Comparison of ENCODE assay signal across 1 cellular context in the genomic region with DNA sequence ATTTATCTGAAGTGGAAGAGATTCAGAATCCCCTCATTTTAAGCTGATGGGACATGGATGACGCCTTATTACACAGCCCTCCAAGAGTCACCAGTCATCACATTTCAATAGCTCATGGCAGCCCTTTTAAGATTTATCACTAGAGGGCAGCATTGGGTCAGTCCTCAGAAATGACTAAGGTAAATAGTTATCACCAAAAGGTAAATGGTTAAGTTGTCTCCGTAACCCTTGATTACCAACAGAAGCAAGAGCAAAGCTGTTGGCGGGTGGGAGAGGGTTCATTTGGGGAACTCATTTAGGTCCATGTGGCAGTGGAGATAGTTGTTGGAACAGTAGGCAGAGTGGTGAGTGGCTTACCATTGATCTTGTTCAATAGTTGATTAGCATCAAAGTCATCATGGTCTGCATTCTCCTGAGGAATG.
TF ChIP-seq lines count a peak whose summit lies in the region.

No MANE protein-coding gene starts in this region.

TF ChIP-seq in K562, 482 proteins besides CTCF, POLR2A, EP300 and RAD21 (continued from another document):
- TF ChIP-seq, protein P1, sequence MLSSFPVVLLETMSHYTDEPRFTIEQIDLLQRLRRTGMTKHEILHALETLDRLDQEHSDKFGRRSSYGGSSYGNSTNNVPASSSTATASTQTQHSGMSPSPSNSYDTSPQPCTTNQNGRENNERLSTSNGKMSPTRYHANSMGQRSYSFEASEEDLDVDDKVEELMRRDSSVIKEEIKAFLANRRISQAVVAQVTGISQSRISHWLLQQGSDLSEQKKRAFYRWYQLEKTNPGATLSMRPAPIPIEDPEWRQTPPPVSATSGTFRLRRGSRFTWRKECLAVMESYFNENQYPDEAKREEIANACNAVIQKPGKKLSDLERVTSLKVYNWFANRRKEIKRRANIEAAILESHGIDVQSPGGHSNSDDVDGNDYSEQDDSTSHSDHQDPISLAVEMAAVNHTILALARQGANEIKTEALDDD (IDR thresholded peaks at IDR 0.05) = peak; percentile 97
- TF ChIP-seq, protein P2, sequence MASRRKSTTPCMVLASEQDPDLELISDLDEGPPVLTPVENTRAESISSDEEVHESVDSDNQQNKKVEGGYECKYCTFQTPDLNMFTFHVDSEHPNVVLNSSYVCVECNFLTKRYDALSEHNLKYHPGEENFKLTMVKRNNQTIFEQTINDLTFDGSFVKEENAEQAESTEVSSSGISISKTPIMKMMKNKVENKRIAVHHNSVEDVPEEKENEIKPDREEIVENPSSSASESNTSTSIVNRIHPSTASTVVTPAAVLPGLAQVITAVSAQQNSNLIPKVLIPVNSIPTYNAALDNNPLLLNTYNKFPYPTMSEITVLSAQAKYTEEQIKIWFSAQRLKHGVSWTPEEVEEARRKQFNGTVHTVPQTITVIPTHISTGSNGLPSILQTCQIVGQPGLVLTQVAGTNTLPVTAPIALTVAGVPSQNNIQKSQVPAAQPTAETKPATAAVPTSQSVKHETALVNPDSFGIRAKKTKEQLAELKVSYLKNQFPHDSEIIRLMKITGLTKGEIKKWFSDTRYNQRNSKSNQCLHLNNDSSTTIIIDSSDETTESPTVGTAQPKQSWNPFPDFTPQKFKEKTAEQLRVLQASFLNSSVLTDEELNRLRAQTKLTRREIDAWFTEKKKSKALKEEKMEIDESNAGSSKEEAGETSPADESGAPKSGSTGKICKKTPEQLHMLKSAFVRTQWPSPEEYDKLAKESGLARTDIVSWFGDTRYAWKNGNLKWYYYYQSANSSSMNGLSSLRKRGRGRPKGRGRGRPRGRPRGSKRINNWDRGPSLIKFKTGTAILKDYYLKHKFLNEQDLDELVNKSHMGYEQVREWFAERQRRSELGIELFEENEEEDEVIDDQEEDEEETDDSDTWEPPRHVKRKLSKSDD (conservative IDR thresholded peaks at IDR 0.05; ENCODE audit: low read length) = no peak
- TF ChIP-seq, protein P3, sequence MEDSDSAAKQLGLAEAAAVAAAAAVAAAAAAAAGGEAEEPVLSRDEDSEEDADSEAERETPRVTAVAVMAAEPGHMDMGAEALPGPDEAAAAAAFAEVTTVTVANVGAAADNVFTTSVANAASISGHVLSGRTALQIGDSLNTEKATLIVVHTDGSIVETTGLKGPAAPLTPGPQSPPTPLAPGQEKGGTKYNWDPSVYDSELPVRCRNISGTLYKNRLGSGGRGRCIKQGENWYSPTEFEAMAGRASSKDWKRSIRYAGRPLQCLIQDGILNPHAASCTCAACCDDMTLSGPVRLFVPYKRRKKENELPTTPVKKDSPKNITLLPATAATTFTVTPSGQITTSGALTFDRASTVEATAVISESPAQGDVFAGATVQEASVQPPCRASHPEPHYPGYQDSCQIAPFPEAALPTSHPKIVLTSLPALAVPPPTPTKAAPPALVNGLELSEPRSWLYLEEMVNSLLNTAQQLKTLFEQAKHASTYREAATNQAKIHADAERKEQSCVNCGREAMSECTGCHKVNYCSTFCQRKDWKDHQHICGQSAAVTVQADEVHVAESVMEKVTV (CRISPR knock-in tag; IDR thresholded peaks at IDR 0.05) = peak; percentile 92
- TF ChIP-seq ZNF224 (CRISPR knock-in tag; IDR thresholded peaks at IDR 0.05) = no peak
- TF ChIP-seq, protein P4, sequence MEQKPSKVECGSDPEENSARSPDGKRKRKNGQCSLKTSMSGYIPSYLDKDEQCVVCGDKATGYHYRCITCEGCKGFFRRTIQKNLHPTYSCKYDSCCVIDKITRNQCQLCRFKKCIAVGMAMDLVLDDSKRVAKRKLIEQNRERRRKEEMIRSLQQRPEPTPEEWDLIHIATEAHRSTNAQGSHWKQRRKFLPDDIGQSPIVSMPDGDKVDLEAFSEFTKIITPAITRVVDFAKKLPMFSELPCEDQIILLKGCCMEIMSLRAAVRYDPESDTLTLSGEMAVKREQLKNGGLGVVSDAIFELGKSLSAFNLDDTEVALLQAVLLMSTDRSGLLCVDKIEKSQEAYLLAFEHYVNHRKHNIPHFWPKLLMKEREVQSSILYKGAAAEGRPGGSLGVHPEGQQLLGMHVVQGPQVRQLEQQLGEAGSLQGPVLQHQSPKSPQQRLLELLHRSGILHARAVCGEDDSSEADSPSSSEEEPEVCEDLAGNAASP (IDR thresholded peaks at IDR 0.05) = no peak
- TF ChIP-seq, protein P5, sequence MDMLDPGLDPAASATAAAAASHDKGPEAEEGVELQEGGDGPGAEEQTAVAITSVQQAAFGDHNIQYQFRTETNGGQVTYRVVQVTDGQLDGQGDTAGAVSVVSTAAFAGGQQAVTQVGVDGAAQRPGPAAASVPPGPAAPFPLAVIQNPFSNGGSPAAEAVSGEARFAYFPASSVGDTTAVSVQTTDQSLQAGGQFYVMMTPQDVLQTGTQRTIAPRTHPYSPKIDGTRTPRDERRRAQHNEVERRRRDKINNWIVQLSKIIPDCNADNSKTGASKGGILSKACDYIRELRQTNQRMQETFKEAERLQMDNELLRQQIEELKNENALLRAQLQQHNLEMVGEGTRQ (CRISPR knock-in tag; IDR thresholded peaks at IDR 0.05) = no peak
- TF ChIP-seq MED1 (CRISPR knock-in tag; IDR thresholded peaks at IDR 0.05; ENCODE audit: borderline replicate concordance) = no peak
- TF ChIP-seq ARID2 (IDR thresholded peaks at IDR 0.05) = peak; percentile 63; the same call in 1 of the 2 replicates
- 0 out of 2 replicates have a peak, but pooled peaks have one; percentile 35 for TF ChIP-seq CC2D1A (IDR thresholded peaks at IDR 0.05)
- no peak for TF ChIP-seq ZNF354B (CRISPR knock-in tag; IDR thresholded peaks at IDR 0.05)
- no peak for TF ChIP-seq SP2 (IDR thresholded peaks at IDR 0.05; ENCODE audit: extremely low read depth, low read depth, low read length, poor library complexity, severe bottlenecking)
- no peak for TF ChIP-seq EGR1 (conservative IDR thresholded peaks at IDR 0.05)
- no peak for TF ChIP-seq POLR3A (IDR thresholded peaks at IDR 0.05; ENCODE audit: borderline replicate concordance, extremely low read depth, insufficient read depth, insufficient read length)
- no peak for TF ChIP-seq SUPT5H (IDR thresholded peaks at IDR 0.05)
- TF ChIP-seq BRD9 (IDR thresholded peaks at IDR 0.05; ENCODE audit: low read depth, partially characterized antibody) = no peak
- peak; percentile 83 for TF ChIP-seq NFE2 (IDR thresholded peaks at IDR 0.05; ENCODE audit: low read depth)
- 0 out of 4 replicates have a peak, but pooled peaks of 1 of the 2 experiments have one; percentile 44 for TF ChIP-seq MAZ (CRISPR knock-in tag; conservative IDR thresholded peaks at IDR 0.05 in 1 of 2, IDR thresholded peaks at IDR 0.05 in 1 of 2)
- TF ChIP-seq, protein P6, sequence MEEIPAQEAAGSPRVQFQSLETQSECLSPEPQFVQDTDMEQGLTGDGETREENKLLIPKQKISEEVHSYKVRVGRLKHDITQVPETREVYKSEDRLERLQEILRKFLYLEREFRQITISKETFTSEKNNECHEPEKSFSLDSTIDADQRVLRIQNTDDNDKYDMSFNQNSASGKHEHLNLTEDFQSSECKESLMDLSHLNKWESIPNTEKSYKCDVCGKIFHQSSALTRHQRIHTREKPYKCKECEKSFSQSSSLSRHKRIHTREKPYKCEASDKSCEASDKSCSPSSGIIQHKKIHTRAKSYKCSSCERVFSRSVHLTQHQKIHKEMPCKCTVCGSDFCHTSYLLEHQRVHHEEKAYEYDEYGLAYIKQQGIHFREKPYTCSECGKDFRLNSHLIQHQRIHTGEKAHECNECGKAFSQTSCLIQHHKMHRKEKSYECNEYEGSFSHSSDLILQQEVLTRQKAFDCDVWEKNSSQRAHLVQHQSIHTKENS (CRISPR knock-in tag; IDR thresholded peaks at IDR 0.05) = no peak
- no peak for TF ChIP-seq ESRRA (IDR thresholded peaks at IDR 0.05; ENCODE audit: borderline replicate concordance, low read depth)
- no peak for TF ChIP-seq HNRNPL (IDR thresholded peaks at IDR 0.05; ENCODE audit: low read depth, low read length)
- TF ChIP-seq HOXB6 (CRISPR knock-in tag; IDR thresholded peaks at IDR 0.05; ENCODE audit: borderline replicate concordance) = no peak
- no peak for TF ChIP-seq KLF16 (IDR thresholded peaks at IDR 0.05)
- no peak for TF ChIP-seq CCAR2 (IDR thresholded peaks at IDR 0.05; ENCODE audit: low read depth, low read length)
- no peak for TF ChIP-seq ZNF174 (CRISPR knock-in tag; IDR thresholded peaks at IDR 0.05)
- no peak for TF ChIP-seq SMARCC2 (IDR thresholded peaks at IDR 0.05; ENCODE audit: low read depth)
- peak; percentile 78 for TF ChIP-seq ZNF316 (IDR thresholded peaks at IDR 0.05)
- TF ChIP-seq BACH1 (tag; IDR thresholded peaks at IDR 0.05) = 0 out of 2 replicates have a peak, but pooled peaks have one; percentile 31
- peak; percentile 84 for TF ChIP-seq SMC3 (conservative IDR thresholded peaks at IDR 0.05; ENCODE audit: insufficient read depth, low read depth, low read length)
- TF ChIP-seq, protein P7, sequence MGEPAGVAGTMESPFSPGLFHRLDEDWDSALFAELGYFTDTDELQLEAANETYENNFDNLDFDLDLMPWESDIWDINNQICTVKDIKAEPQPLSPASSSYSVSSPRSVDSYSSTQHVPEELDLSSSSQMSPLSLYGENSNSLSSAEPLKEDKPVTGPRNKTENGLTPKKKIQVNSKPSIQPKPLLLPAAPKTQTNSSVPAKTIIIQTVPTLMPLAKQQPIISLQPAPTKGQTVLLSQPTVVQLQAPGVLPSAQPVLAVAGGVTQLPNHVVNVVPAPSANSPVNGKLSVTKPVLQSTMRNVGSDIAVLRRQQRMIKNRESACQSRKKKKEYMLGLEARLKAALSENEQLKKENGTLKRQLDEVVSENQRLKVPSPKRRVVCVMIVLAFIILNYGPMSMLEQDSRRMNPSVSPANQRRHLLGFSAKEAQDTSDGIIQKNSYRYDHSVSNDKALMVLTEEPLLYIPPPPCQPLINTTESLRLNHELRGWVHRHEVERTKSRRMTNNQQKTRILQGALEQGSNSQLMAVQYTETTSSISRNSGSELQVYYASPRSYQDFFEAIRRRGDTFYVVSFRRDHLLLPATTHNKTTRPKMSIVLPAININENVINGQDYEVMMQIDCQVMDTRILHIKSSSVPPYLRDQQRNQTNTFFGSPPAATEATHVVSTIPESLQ (CRISPR knock-in tag; IDR thresholded peaks at IDR 0.05) = no peak
- TF ChIP-seq MYC (IDR thresholded peaks at IDR 0.05; ENCODE audit: low read depth, low read length) = peak; percentile 20; the same call in 1 of the 2 replicates
- no peak for TF ChIP-seq MYC (CRISPR knock-in tag; IDR thresholded peaks at IDR 0.05; ENCODE audit: borderline replicate concordance, low read depth)
- TF ChIP-seq RBM17 (IDR thresholded peaks at IDR 0.05; ENCODE audit: borderline replicate concordance, low read depth, low read length) = no peak
- no peak for TF ChIP-seq ARNT (IDR thresholded peaks at IDR 0.05)
- TF ChIP-seq MTA1 (IDR thresholded peaks at IDR 0.05; ENCODE audit: borderline replicate concordance) = no peak
- TF ChIP-seq, protein P8, sequence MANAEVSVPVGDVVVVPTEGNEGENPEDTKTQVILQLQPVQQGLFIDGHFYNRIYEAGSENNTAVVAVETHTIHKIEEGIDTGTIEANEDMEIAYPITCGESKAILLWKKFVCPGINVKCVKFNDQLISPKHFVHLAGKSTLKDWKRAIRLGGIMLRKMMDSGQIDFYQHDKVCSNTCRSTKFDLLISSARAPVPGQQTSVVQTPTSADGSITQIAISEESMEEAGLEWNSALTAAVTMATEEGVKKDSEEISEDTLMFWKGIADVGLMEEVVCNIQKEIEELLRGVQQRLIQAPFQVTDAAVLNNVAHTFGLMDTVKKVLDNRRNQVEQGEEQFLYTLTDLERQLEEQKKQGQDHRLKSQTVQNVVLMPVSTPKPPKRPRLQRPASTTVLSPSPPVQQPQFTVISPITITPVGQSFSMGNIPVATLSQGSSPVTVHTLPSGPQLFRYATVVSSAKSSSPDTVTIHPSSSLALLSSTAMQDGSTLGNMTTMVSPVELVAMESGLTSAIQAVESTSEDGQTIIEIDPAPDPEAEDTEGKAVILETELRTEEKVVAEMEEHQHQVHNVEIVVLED (CRISPR knock-in tag; IDR thresholded peaks at IDR 0.05) = no peak
- no peak for TF ChIP-seq TBP (optimal IDR thresholded peaks at IDR 0.05; ENCODE audit: low read depth, low read length)
- TF ChIP-seq STAT5A (IDR thresholded peaks at IDR 0.05; ENCODE audit: borderline replicate concordance, low read length) = 0 out of 2 replicates have a peak, but pooled peaks have one; percentile 8
- peak; percentile 72 for TF ChIP-seq MAFK (IDR thresholded peaks at IDR 0.05; ENCODE audit: low read length)
- TF ChIP-seq C11orf30 (IDR thresholded peaks at IDR 0.05; ENCODE audit: low read depth) = peak; percentile 77
- TF ChIP-seq ZBTB1 (CRISPR knock-in tag; IDR thresholded peaks at IDR 0.05; ENCODE audit: borderline replicate concordance, low read depth) = no peak
- TF ChIP-seq ILF3 (IDR thresholded peaks at IDR 0.05; ENCODE audit: borderline replicate concordance) = no peak
- TF ChIP-seq, protein P9, sequence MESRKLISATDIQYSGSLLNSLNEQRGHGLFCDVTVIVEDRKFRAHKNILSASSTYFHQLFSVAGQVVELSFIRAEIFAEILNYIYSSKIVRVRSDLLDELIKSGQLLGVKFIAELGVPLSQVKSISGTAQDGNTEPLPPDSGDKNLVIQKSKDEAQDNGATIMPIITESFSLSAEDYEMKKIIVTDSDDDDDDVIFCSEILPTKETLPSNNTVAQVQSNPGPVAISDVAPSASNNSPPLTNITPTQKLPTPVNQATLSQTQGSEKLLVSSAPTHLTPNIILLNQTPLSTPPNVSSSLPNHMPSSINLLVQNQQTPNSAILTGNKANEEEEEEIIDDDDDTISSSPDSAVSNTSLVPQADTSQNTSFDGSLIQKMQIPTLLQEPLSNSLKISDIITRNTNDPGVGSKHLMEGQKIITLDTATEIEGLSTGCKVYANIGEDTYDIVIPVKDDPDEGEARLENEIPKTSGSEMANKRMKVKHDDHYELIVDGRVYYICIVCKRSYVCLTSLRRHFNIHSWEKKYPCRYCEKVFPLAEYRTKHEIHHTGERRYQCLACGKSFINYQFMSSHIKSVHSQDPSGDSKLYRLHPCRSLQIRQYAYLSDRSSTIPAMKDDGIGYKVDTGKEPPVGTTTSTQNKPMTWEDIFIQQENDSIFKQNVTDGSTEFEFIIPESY (CRISPR knock-in tag; IDR thresholded peaks at IDR 0.05) = no peak
- peak; percentile 83 for TF ChIP-seq MAFG (tag; conservative IDR thresholded peaks at IDR 0.05)
- TF ChIP-seq ZNF143 (CRISPR knock-in tag; IDR thresholded peaks at IDR 0.05) = no peak
